8 cellular contexts compared by ENCODE assay signal in genomic region chr17:29241015-29241963, GRCh38.
DNase-seq lines count a peak whose midpoint lies in the region; TF ChIP-seq lines count a peak whose summit lies in the region.
"Had no signal": no experiment of that assay in that cellular context is flagged by ENCODE, and none has a peak within 500 bp of the region (broad histone marks: within the 10 kb centered on the region; RNA-seq: fewer than 3 reads in every experiment).

No MANE protein-coding gene starts in this region.

- in situ Hi-C loops in GM13977 (cut with MboI; ENCODE audit: low pct_unique_long_range_greater_than_20kb, low sequenced_read_pairs, unreplicated experiment): no loop called here

- DNase-seq in GM13977 (ENCODE audit: low spot score) (no peak), NOMO-1 (lab: John Stamatoyannopoulos, UW; ENCODE audit: unreplicated experiment in 2 of 2) (peak; percentile 73 to 95), caudate nucleus (lab: John Stamatoyannopoulos, UW) (peak in 33 of 61 donors; percentile 6 to 73 (median 32)), medulla oblongata (ENCODE audit: extremely low spot score) (peak; percentile 67), NCI-H82 (lab: John Stamatoyannopoulos, UW) (no peak), NCI-H1694 treated with DMSO at 0.1 percent for 48 hours (lab: John Stamatoyannopoulos, UW) (no peak)
- DNase-seq in activated CD4-positive, alpha-beta T cell treated with anti-CD3 and anti-CD28 coated beads, Interleukin-2, amount 50 U/mL, for 1 hour: no peak
- DNase-seq: activated B cell treated with CpG ODN at 0.5 μM for 24 hours had no signal

- H3K27ac ChIP-seq in caudate nucleus (ENCODE audit: low read depth, low read length): peak overlapping the region; percentile 66

- peak; percentile 33 for TF ChIP-seq CTCF in GM13977 (IDR thresholded peaks at IDR 0.05; ENCODE audit: extremely low read depth, insufficient read depth, missing control alignments)

Comparison
In these comparisons a context has a peak if more than half of its experiments do, and no peak if none do; other contexts are left out.
1. DNase-seq: peak in NOMO-1 (2 of 2), caudate nucleus (33 of 61) and medulla oblongata (single experiment); none in GM13977 (single experiment), NCI-H82 (single experiment), NCI-H1694 treated with DMSO at 0.1 percent for 48 hours (single experiment) and activated CD4-positive, alpha-beta T cell treated with anti-CD3 and anti-CD28 coated beads, Interleukin-2, amount 50 U/mL, for 1 hour (single experiment).